32 cellular contexts compared by ENCODE assay signal in the genomic region with DNA sequence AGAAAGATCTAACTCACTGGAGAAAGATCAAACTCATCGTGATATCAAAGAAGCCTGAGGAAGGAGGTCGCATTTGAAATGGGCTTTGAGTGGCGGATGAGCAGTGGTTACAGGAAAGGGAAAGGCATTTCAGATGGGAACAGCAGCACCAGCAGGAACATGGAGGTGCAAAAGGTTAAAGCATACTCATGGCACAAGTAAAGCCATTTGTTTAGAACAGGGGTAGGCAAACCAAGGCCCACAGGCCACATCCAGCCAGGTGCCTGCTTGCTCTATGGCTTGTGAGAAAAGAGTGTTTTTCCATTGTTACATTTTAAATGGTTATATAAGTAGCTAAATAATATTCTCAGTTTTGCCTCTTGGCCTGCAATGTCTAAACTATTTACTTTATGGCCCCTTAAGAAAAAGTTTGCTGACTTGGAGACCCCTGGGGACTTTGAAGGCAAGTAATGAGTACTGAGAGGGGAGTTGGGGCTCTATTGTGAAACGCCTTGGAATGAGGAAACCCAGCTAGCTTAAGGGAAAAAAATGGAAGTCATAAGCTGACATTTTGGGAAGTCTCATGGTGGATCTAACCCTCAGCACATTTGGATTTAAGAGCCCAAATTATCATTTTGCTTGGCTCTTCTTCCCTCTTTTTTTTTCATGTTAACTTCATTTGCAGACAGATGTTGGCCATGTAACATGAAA.
"Had no signal": no experiment of that assay in that cellular context is flagged by ENCODE, and none has a peak within 500 bp of the region (broad histone marks: within the 10 kb centered on the region; RNA-seq: fewer than 3 reads in every experiment).

No MANE protein-coding gene starts in this region.

- DNase-seq: activated CD4-positive, alpha-beta memory T cell treated with anti-CD3 and anti-CD28 coated beads, Interleukin-2, amount 10 ng/mL, durations not matched to agents 7 days and 5 days; activated CD4-positive, alpha-beta T cell treated with anti-CD3 and anti-CD28 coated beads for 1 hour; activated CD4-positive, alpha-beta T cell treated with anti-CD3 and anti-CD28 coated beads, Interleukin-2, amount 10 ng/mL, durations not matched to agents 7 days and 5 days; activated gamma-delta T cell treated with Interleukin-2 at 50 U/mL for 16 hours; activated naive CD4-positive, alpha-beta T cell treated with anti-CD3 and anti-CD28 coated beads, Interleukin-2, amount 50 U/mL, for 16 hours; activated T-cell treated with anti-CD3 and anti-CD28 coated beads, Interleukin-2, amount 50 U/mL, for 4 hours; amygdala; effector CD4-positive, alpha-beta T cell; gastrocnemius medialis; glutamatergic neuron; hippocampal formation; left cardiac atrium; midbrain; naive thymus-derived CD4-positive, alpha-beta T cell; nucleus accumbens; psoas muscle; right cardiac atrium; stimulated activated CD4-positive, alpha-beta T cell treated with anti-CD3 and anti-CD28 coated beads, Interleukin-12 subunit alpha, Interleukin-12 subunit beta, amount 100 ng/mL, for 4 hours; stimulated activated CD4-positive, alpha-beta T cell treated with anti-CD3 and anti-CD28 coated beads, Interleukin-4, amount 100 ng/mL, for 1 hour; stimulated activated naive CD8-positive, alpha-beta T cell treated with anti-CD3 and anti-CD28 coated beads, Interleukin-15, amount 100 ng/mL, for 72 hours; T-helper 2 cell; tibial artery; upper lobe of right lung had no signal

- H3K27me3 Mint-ChIP-seq: activated CD4-positive, alpha-beta memory T cell treated with anti-CD3 and anti-CD28 coated beads, Interleukin-2, amount 10 ng/mL, durations not matched to agents 7 days and 5 days; activated CD4-positive, alpha-beta T cell treated with anti-CD3 and anti-CD28 coated beads, Interleukin-2, amount 10 ng/mL, durations not matched to agents 7 days and 5 days; activated T-helper 17 cell treated with anti-CD3 and anti-CD28 coated beads, Interleukin-2, amount 50 U/mL, for 72 hours; central memory CD8-positive, alpha-beta T cell; dendritic cell treated with granulocyte-macrophage colony-stimulating factor and Interleukin-4, amounts not matched to agents 40 ng/mL and 50 ng/mL, for 4 days; naive thymus-derived CD4-positive, alpha-beta T cell; stimulated activated naive CD8-positive, alpha-beta T cell treated with anti-CD3 and anti-CD28 coated beads, Interleukin-15, amount 100 ng/mL, for 72 hours had no signal

- H3K27ac ChIP-seq: esophagus muscularis mucosa, gastrocnemius medialis, parathyroid adenoma, psoas muscle, suprapubic skin, tibial artery, upper lobe of right lung had no signal

- FAIRE-seq: bronchial epithelial cell, keratinocyte had no signal

- H3K36me3 ChIP-seq: esophagus muscularis mucosa, gastrocnemius medialis, suprapubic skin, upper lobe of right lung had no signal

- H3K9me3 ChIP-seq: gastrocnemius medialis, psoas muscle, suprapubic skin had no signal

- H3K27ac Mint-ChIP-seq: activated CD4-positive, alpha-beta memory T cell treated with anti-CD3 and anti-CD28 coated beads, Interleukin-2, amount 10 ng/mL, durations not matched to agents 7 days and 5 days; activated CD4-positive, alpha-beta T cell treated with anti-CD3 and anti-CD28 coated beads, Interleukin-2, amount 10 ng/mL, durations not matched to agents 7 days and 5 days; activated T-helper 17 cell treated with anti-CD3 and anti-CD28 coated beads, Interleukin-2, amount 50 U/mL, for 72 hours; dendritic cell treated with granulocyte-macrophage colony-stimulating factor and Interleukin-4, amounts not matched to agents 40 ng/mL and 50 ng/mL, for 4 days; stimulated activated naive CD8-positive, alpha-beta T cell treated with anti-CD3 and anti-CD28 coated beads, Interleukin-15, amount 100 ng/mL, for 72 hours; WTC11 had no signal

- H3K27me3 ChIP-seq: esophagus muscularis mucosa, gastrocnemius medialis, suprapubic skin, tibial artery, upper lobe of right lung had no signal

- H3K4me3 Mint-ChIP-seq: activated CD4-positive, alpha-beta memory T cell treated with anti-CD3 and anti-CD28 coated beads, Interleukin-2, amount 10 ng/mL, durations not matched to agents 7 days and 5 days; activated CD4-positive, alpha-beta T cell treated with anti-CD3 and anti-CD28 coated beads, Interleukin-2, amount 10 ng/mL, durations not matched to agents 7 days and 5 days; activated T-cell treated with anti-CD3 and anti-CD28 coated beads, Interleukin-2, amount 50 U/mL, for 4 hours; activated T-helper 17 cell treated with anti-CD3 and anti-CD28 coated beads, Interleukin-2, amount 50 U/mL, for 72 hours; central memory CD8-positive, alpha-beta T cell; dendritic cell treated with granulocyte-macrophage colony-stimulating factor and Interleukin-4, amounts not matched to agents 40 ng/mL and 50 ng/mL, for 4 days; naive thymus-derived CD4-positive, alpha-beta T cell; stimulated activated naive CD8-positive, alpha-beta T cell treated with anti-CD3 and anti-CD28 coated beads, Interleukin-15, amount 100 ng/mL, for 72 hours; WTC11 had no signal

- H3K4me3 ChIP-seq: esophagus muscularis mucosa, gastrocnemius medialis, psoas muscle, suprapubic skin, tibial artery, upper lobe of right lung had no signal

- H3K9me3 Mint-ChIP-seq: central memory CD8-positive, alpha-beta T cell had no signal

- H3K79me2 ChIP-seq: parathyroid adenoma had no signal

- ATAC-seq: activated T-cell treated with anti-CD3 and anti-CD28 coated beads, Interleukin-2, amount 50 U/mL, for 4 hours; activated T-helper 17 cell treated with anti-CD3 and anti-CD28 coated beads, Interleukin-2, amount 50 U/mL, for 72 hours; gastrocnemius medialis; naive thymus-derived CD4-positive, alpha-beta T cell; psoas muscle; stimulated activated naive CD8-positive, alpha-beta T cell treated with anti-CD3 and anti-CD28 coated beads, Interleukin-15, amount 100 ng/mL, for 72 hours; upper lobe of right lung; WTC11 had no signal

- H3K4me1 ChIP-seq: parathyroid adenoma had no signal

- H2AFZ ChIP-seq: parathyroid adenoma had no signal

- H3K9ac ChIP-seq: parathyroid adenoma had no signal
